In genomic region chr21:34806423-34806822, GRCh38 we compare ENCODE assay signal across 22 cellular contexts.
DNase-seq lines count a peak whose midpoint lies in the region; ATAC-seq and TF ChIP-seq lines count a peak whose summit lies in the region.
"Had no signal": no experiment of that assay in that cellular context is flagged by ENCODE, and none has a peak within 500 bp of the region (broad histone marks: within the 10 kb centered on the region; RNA-seq: fewer than 3 reads in every experiment).

No MANE protein-coding gene starts in this region.

- H3K9me3 Mint-ChIP-seq in activated T-cell treated with anti-CD3 and anti-CD28 coated beads, Interleukin-2, amount 50 U/mL, for 24 hours: no peaks in the 10 kb centered on the region
- H3K9me3 Mint-ChIP-seq in activated T-cell treated with anti-CD3 and anti-CD28 coated beads, Interleukin-2, amount 50 U/mL, for 4 hours: no peaks in the 10 kb centered on the region
- peaks cover 0 to 4% (median 0%) of the 10 kb centered on the region in 5 donors for H3K9me3 Mint-ChIP-seq in CD8-positive, alpha-beta memory T cell
- H3K9me3 Mint-ChIP-seq in activated T-helper 2 cell treated with anti-CD3 and anti-CD28 coated beads, Interferon-gamma antibody, Interleukin-2, Interleukin-4, amounts not matched to agents 10 μg/mL and 5 μg/mL and 100 μg/mL, durations not matched to agents 14 hours and 24 hours and 36 hours: peaks cover 12% of the 10 kb centered on the region
- H3K9me3 Mint-ChIP-seq in natural killer cell: no peaks in the 10 kb centered on the region

- no peaks in the 10 kb centered on the region for H3K27me3 ChIP-seq in CD8-positive, alpha-beta memory T cell (ENCODE audit: insufficient read depth, low read length, poor library complexity, severe bottlenecking)
- H3K27me3 ChIP-seq: SJCRH30 had no signal

- H3K4me3 ChIP-seq in CD8-positive, alpha-beta memory T cell (ENCODE audit: low read length): no peak overlapping the region
- H3K4me3 ChIP-seq: cardiac muscle cell, HAP-1, lower lobe of right lung, SJCRH30 had no signal

- peak overlapping the region; percentile 97 for H3K27ac Mint-ChIP-seq in activated T-cell treated with anti-CD3 and anti-CD28 coated beads, Interleukin-2, amount 50 U/mL, for 24 hours
- peak overlapping the region; percentile 62 to 98 (median 96) for H3K27ac Mint-ChIP-seq in CD8-positive, alpha-beta memory T cell
- peak overlapping the region; percentile 89 for H3K27ac Mint-ChIP-seq in activated T-helper 2 cell treated with anti-CD3 and anti-CD28 coated beads, Interferon-gamma antibody, Interleukin-2, Interleukin-4, amounts not matched to agents 10 μg/mL and 5 μg/mL and 100 μg/mL, durations not matched to agents 14 hours and 24 hours and 36 hours
- H3K27ac Mint-ChIP-seq in natural killer cell: peak overlapping the region; percentile 94 to 96

- H3K27ac ChIP-seq in CD8-positive, alpha-beta memory T cell (ENCODE audit: low read depth, low read length): no peak overlapping the region
- H3K27ac ChIP-seq: C4-2B, cardiac muscle cell, lower lobe of right lung had no signal

- peaks cover 13% of the 10 kb centered on the region for H3K36me3 ChIP-seq in CD8-positive, alpha-beta memory T cell (ENCODE audit: insufficient read depth, low read length)
- H3K36me3 ChIP-seq: cardiac muscle cell, HAP-1 had no signal

- no peaks in the 10 kb centered on the region for H3K9me3 ChIP-seq in CD8-positive, alpha-beta memory T cell (ENCODE audit: low read length)
- H3K9me3 ChIP-seq: lower lobe of right lung, SJCRH30 had no signal

- POLR2A ChIA-PET in CD8-positive, alpha-beta memory T cell (lab: Charles Lee): interaction anchor here (1.7 kb wide), 1 partner anchor 81 kb away, joined by 5 read pairs; no protein-coding TSS in a partner anchor

- CTCF ChIA-PET in CD8-positive, alpha-beta memory T cell (lab: Charles Lee): no interaction called here

- H3K27me3 Mint-ChIP-seq in activated T-cell treated with anti-CD3 and anti-CD28 coated beads, Interleukin-2, amount 50 U/mL, for 24 hours: no peaks in the 10 kb centered on the region
- H3K27me3 Mint-ChIP-seq in activated T-cell treated with anti-CD3 and anti-CD28 coated beads, Interleukin-2, amount 50 U/mL, for 4 hours (ENCODE audit: low read depth): no peaks in the 10 kb centered on the region
- H3K27me3 Mint-ChIP-seq in CD8-positive, alpha-beta memory T cell: no peaks in the 10 kb centered on the region
- H3K27me3 Mint-ChIP-seq in activated T-helper 2 cell treated with anti-CD3 and anti-CD28 coated beads, Interferon-gamma antibody, Interleukin-2, Interleukin-4, amounts not matched to agents 10 μg/mL and 5 μg/mL and 100 μg/mL, durations not matched to agents 14 hours and 24 hours and 36 hours (ENCODE audit: low read depth): no peaks in the 10 kb centered on the region
- H3K27me3 Mint-ChIP-seq in natural killer cell (ENCODE audit: low read depth in 2 of 2): no peaks in the 10 kb centered on the region

- peaks cover 93% of the 10 kb centered on the region for H3K4me1 Mint-ChIP-seq in activated T-cell treated with anti-CD3 and anti-CD28 coated beads, Interleukin-2, amount 50 U/mL, for 24 hours (ENCODE audit: low read depth)
- peaks cover 89% of the 10 kb centered on the region for H3K4me1 Mint-ChIP-seq in activated T-cell treated with anti-CD3 and anti-CD28 coated beads, Interleukin-2, amount 50 U/mL, for 4 hours (ENCODE audit: low read depth)
- H3K4me1 Mint-ChIP-seq in CD8-positive, alpha-beta memory T cell: peaks cover 78 to 94% (median 92%) of the 10 kb centered on the region in 3 donors
- H3K4me1 Mint-ChIP-seq in activated T-helper 2 cell treated with anti-CD3 and anti-CD28 coated beads, Interferon-gamma antibody, Interleukin-2, Interleukin-4, amounts not matched to agents 10 μg/mL and 5 μg/mL and 100 μg/mL, durations not matched to agents 14 hours and 24 hours and 36 hours (ENCODE audit: low read depth): peaks cover 78% of the 10 kb centered on the region
- H3K4me1 Mint-ChIP-seq in natural killer cell: peaks cover 86 to 89% of the 10 kb centered on the region in 2 donors

- DNase-seq in activated T-cell treated with anti-CD3 and anti-CD28 coated beads, Interleukin-2, amount 50 U/mL, for 24 hours: no peak
- DNase-seq in activated T-cell treated with anti-CD3 and anti-CD28 coated beads, Interleukin-2, amount 50 U/mL, for 4 hours: no peak
- no peak for DNase-seq in CD8-positive, alpha-beta memory T cell
- DNase-seq in activated T-helper 2 cell treated with anti-CD3 and anti-CD28 coated beads, Interferon-gamma antibody, Interleukin-2, Interleukin-4, amounts not matched to agents 10 μg/mL and 5 μg/mL and 100 μg/mL, durations not matched to agents 14 hours and 24 hours and 36 hours (ENCODE audit: low spot score): no peak
- DNase-seq in natural killer cell (no peak), DMS153 treated with DMSO at 0.1 percent for 48 hours (lab: John Stamatoyannopoulos, UW; ENCODE audit: unreplicated experiment) (no peak)
- DNase-seq: activated CD4-positive, alpha-beta T cell treated with anti-CD3 and anti-CD28 coated beads, Interleukin-2, amount 50 U/mL, for 48 hours; activated T-cell treated with anti-CD3 and anti-CD28 coated beads, Interleukin-2, amount 50 U/mL, for 48 hours; dermis blood vessel endothelial cell; hippocampal formation; lower lobe of right lung; NCI-H1930; NCI-H226; nucleus accumbens; retina; SJCRH30 had no signal

- peaks cover 94% of the 10 kb centered on the region for H3K36me3 Mint-ChIP-seq in activated T-cell treated with anti-CD3 and anti-CD28 coated beads, Interleukin-2, amount 50 U/mL, for 24 hours (ENCODE audit: low read depth)
- H3K36me3 Mint-ChIP-seq in activated T-cell treated with anti-CD3 and anti-CD28 coated beads, Interleukin-2, amount 50 U/mL, for 4 hours (ENCODE audit: insufficient read depth): peaks cover 44% of the 10 kb centered on the region
- H3K36me3 Mint-ChIP-seq in CD8-positive, alpha-beta memory T cell: peaks cover 0 to 35% (median 4%) of the 10 kb centered on the region in 3 donors
- H3K36me3 Mint-ChIP-seq in activated T-helper 2 cell treated with anti-CD3 and anti-CD28 coated beads, Interferon-gamma antibody, Interleukin-2, Interleukin-4, amounts not matched to agents 10 μg/mL and 5 μg/mL and 100 μg/mL, durations not matched to agents 14 hours and 24 hours and 36 hours (ENCODE audit: low read depth): peaks cover 94% of the 10 kb centered on the region
- H3K36me3 Mint-ChIP-seq in natural killer cell: no peaks in the 10 kb centered on the region

- H3K4me3 Mint-ChIP-seq in activated T-cell treated with anti-CD3 and anti-CD28 coated beads, Interleukin-2, amount 50 U/mL, for 24 hours: no peak overlapping the region
- H3K4me3 Mint-ChIP-seq in activated T-cell treated with anti-CD3 and anti-CD28 coated beads, Interleukin-2, amount 50 U/mL, for 4 hours: no peak overlapping the region
- H3K4me3 Mint-ChIP-seq in CD8-positive, alpha-beta memory T cell: no peak overlapping the region
- H3K4me3 Mint-ChIP-seq in activated T-helper 2 cell treated with anti-CD3 and anti-CD28 coated beads, Interferon-gamma antibody, Interleukin-2, Interleukin-4, amounts not matched to agents 10 μg/mL and 5 μg/mL and 100 μg/mL, durations not matched to agents 14 hours and 24 hours and 36 hours (ENCODE audit: low read depth): no peak overlapping the region
- H3K4me3 Mint-ChIP-seq in natural killer cell: peak overlapping the region; percentile 68
- H3K4me3 Mint-ChIP-seq: T-helper 1 cell treated with Interleukin-12 subunit alpha and Interleukin-12 subunit beta and Interleukin-4 antibody, amounts not matched to agents 30 μg/mL and 1 μg/mL, for 36 hours had no signal

- no peak for ATAC-seq in activated T-cell treated with anti-CD3 and anti-CD28 coated beads, Interleukin-2, amount 50 U/mL, for 4 hours
- ATAC-seq in natural killer cell: no peak
- no peak for ATAC-seq in GM21390 (IDR thresholded peaks at IDR 0.05; ENCODE audit: unreplicated experiment)
- no peak for ATAC-seq in GM19395 (IDR thresholded peaks at IDR 0.05; ENCODE audit: unreplicated experiment)
- ATAC-seq: lower lobe of right lung had no signal

- intact Hi-C loops in activated T-helper 2 cell treated with anti-CD3 and anti-CD28 coated beads, Interferon-gamma antibody, Interleukin-2, Interleukin-4, amounts not matched to agents 10 μg/mL and 5 μg/mL and 100 μg/mL, durations not matched to agents 14 hours and 24 hours and 36 hours (cut with micrococcal nuclease): loop anchor here (5.0 to 10.0 kb wide), 2 partner anchors 178 to 241 kb away; partner anchors contain the start of gene RUNX1
- intact Hi-C loops in natural killer cell (cut with micrococcal nuclease): loop anchor here (5.0 kb wide), 1 partner anchor 176 kb away; no protein-coding TSS in a partner anchor

- H3K4me1 ChIP-seq in CD8-positive, alpha-beta memory T cell (ENCODE audit: insufficient read depth, low read length): peaks cover 44% of the 10 kb centered on the region
- H3K4me1 ChIP-seq: HAP-1 had no signal

- no peak for TF ChIP-seq CTCF in natural killer cell (IDR thresholded peaks at IDR 0.05)
